In the genomic region with DNA sequence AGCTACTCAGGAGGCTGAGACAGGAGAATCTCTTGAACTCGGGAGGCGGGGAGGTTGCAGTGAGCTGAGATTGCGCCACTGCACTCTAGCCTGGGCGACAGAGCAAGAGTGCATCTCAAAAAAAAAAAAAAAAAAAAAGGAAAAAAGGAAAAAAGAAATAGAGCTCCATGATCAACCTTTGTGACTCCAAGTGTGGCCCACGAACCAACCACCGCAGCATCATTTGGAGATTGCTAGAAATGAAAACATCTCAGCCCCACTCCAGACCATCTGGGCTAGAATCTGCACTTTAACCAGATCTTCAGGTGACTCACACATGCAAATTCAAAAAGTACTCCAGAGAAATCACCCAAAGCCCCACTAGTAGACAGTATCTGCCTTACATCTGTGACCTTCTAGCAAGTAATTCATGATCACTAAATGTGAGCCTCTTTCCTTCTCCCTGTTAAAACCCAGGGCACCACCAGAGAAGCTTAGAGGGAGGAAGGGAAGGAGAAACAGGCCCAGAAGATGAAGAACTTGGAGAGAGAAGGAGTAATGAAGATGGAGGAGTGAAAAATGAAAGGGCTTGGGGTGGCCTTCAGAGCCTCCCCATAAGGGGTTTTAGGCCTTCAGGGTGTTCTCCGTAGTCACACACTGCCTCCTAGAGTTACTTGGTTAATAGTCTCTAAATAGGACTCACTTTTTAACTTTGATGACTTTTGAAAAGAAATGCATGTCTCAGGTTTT, we compare ENCODE assay signal across 9 cellular contexts.
DNase-seq lines count a peak whose midpoint lies in the region; ATAC-seq and TF ChIP-seq lines count a peak whose summit lies in the region.
"Had no signal": no experiment of that assay in that cellular context is flagged by ENCODE, and none has a peak within 500 bp of the region (broad histone marks: within the 10 kb centered on the region; RNA-seq: fewer than 3 reads in every experiment).

No MANE protein-coding gene starts in this region.

- H3K4me1 ChIP-seq in right lobe of liver (no peaks in the 10 kb centered on the region), thyroid gland (peaks cover 3 to 10% of the 10 kb centered on the region in 2 donors)

- TF ChIP-seq CTCF in CD14-positive monocyte (IDR thresholded peaks at IDR 0.05) = no peak
- TF ChIP-seq CTCF in astrocyte of the cerebellum (IDR thresholded peaks at IDR 0.05; ENCODE audit: low read depth, low read length, missing control alignments) = peak; percentile 26
- peak in 3 of 4 donors; percentile 36 to 46 (median 42) for TF ChIP-seq CTCF in right lobe of liver (IDR thresholded peaks at IDR 0.05)
- peak in 1 of 6 experiments; percentile 12 for TF ChIP-seq CTCF in thyroid gland (IDR thresholded peaks at IDR 0.05)

- in situ Hi-C loops in astrocyte of the cerebellum (cut with HindIII; ENCODE audit: low sequenced_read_pairs) = no loop called here

- peaks cover 73% of the 10 kb centered on the region for H3K4me1 Mint-ChIP-seq in CD14-positive monocyte

- H3K27ac ChIP-seq in right lobe of liver (no peak overlapping the region), thyroid gland (no peak overlapping the region)
- H3K27ac ChIP-seq: HL-60 had no signal

- H3K9me3 ChIP-seq in right lobe of liver (no peaks in the 10 kb centered on the region), thyroid gland (no peaks in the 10 kb centered on the region)

- WGBS in right lobe of liver (ENCODE audit: insufficient coverage, low coverage, low lambda C conversion rate, missing lambda C conversion rate) = 84% methylated on average over 6 of the region's 7 CpGs
- 93 to 94% methylated on average over 7 of the region's 7 CpGs for WGBS in thyroid gland, 2 donors

- ATAC-seq in GM19463 (IDR thresholded peaks at IDR 0.05; ENCODE audit: unreplicated experiment) (peak; percentile 58), right lobe of liver (peak; percentile 66 to 88 (median 80)), HG02588 (IDR thresholded peaks at IDR 0.05; ENCODE audit: unreplicated experiment) (no peak)

- H3K27me3 Mint-ChIP-seq in CD14-positive monocyte (ENCODE audit: low read depth in 3 of 3) = peaks cover 0 to 3% (median 1%) of the 10 kb centered on the region in 3 donors

- TF ChIP-seq POLR2A in right lobe of liver (IDR thresholded peaks at IDR 0.05) (no peak), thyroid gland (IDR thresholded peaks at IDR 0.05) (no peak)

- H3K4me3 ChIP-seq in astrocyte of the cerebellum (ENCODE audit: low read depth, low read length) (no peak overlapping the region), right lobe of liver (no peak overlapping the region), thyroid gland (replicated peaks in 1 of 3) (no peak overlapping the region)

- H3K9me3 Mint-ChIP-seq in CD14-positive monocyte = no peaks in the 10 kb centered on the region

- DNase-seq in CD14-positive monocyte (ENCODE audit: low spot score) (no peak), OCI-M1 (lab: John Stamatoyannopoulos, UW) (peak; percentile 5), astrocyte of the cerebellum (ENCODE audit: low read depth) (peak; percentile 13), right lobe of liver (no peak), DMS114 treated with DMSO at 0.1 percent for 48 hours (lab: John Stamatoyannopoulos, UW; ENCODE audit: unreplicated experiment) (no peak), thyroid gland (no peak)

- H3K27me3 ChIP-seq in right lobe of liver = no peaks in the 10 kb centered on the region
- H3K27me3 ChIP-seq in thyroid gland = no peaks in the 10 kb centered on the region

- peaks cover 4 to 8% of the 10 kb centered on the region in 2 donors for H3K36me3 Mint-ChIP-seq in CD14-positive monocyte

- H3K36me3 ChIP-seq in right lobe of liver (no peaks in the 10 kb centered on the region), thyroid gland (no peaks in the 10 kb centered on the region)

- intact Hi-C loops in CD14-positive monocyte (cut with micrococcal nuclease) (loop anchor here in 1 of 2 donors (5.0 kb wide), 1 partner anchor 52 kb away; no protein-coding TSS in a partner anchor), right lobe of liver (cut with DNase I) (no loop called here), thyroid gland (cut with DNase I) (no loop called here)

- peak overlapping the region; percentile 82 to 97 (median 93) for H3K27ac Mint-ChIP-seq in CD14-positive monocyte

- no peak overlapping the region for H3K4me3 Mint-ChIP-seq in CD14-positive monocyte

Comparison
In these comparisons a context has a peak if more than half of its experiments do, and no peak if none do; other contexts are left out.
1. DNase-seq: peak in OCI-M1 (single experiment) and astrocyte of the cerebellum (single experiment); none in CD14-positive monocyte (single experiment), right lobe of liver (0 of 3), DMS114 treated with DMSO at 0.1 percent for 48 hours (single experiment) and thyroid gland (0 of 2).